In genomic region chr13:20773194-20774080, GRCh38 we compare ENCODE assay signal across 8 cellular contexts. TPM values are rescaled to one million over a fixed set of nuclear protein-coding genes. Genes with fewer than 3 reads are reported as not detected.
A peak's percentile ranks its signal among the peaks of the same experiment; 100 is the strongest.
DNase-seq lines count a peak whose midpoint lies in the region; ATAC-seq and TF ChIP-seq lines count a peak whose summit lies in the region.

A gene with protein sequence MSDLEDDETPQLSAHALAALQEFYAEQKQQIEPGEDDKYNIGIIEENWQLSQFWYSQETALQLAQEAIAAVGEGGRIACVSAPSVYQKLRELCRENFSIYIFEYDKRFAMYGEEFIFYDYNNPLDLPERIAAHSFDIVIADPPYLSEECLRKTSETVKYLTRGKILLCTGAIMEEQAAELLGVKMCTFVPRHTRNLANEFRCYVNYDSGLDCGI (minus strand): TSS chr13:20773961. CDS start chr13:20757598, 16,363 bp downstream.

- TF ChIP-seq CTCF in C4-2B (conservative IDR thresholded peaks at IDR 0.05), result no peak
- TF ChIP-seq CTCF in dorsolateral prefrontal cortex (IDR thresholded peaks at IDR 0.05 in 54 of 56, conservative IDR thresholded peaks at IDR 0.05 in 2 of 56; ENCODE audit: low read depth in 1 of 56, partially characterized antibody in 56 of 56), result peak in 26 of 56 donors; percentile 2 to 49 (median 28)
- peak in 1 of 4 donors; percentile 5 for TF ChIP-seq CTCF in right lobe of liver (IDR thresholded peaks at IDR 0.05)

- ATAC-seq in GM19397 (IDR thresholded peaks at IDR 0.05; ENCODE audit: unreplicated experiment), result peak; percentile 94
- peak; percentile 86 for ATAC-seq in HG03565 (IDR thresholded peaks at IDR 0.05; ENCODE audit: unreplicated experiment)
- ATAC-seq in right lobe of liver, result peak; percentile 97 to 98 (median 97)

- peak; percentile 86 for TF ChIP-seq POLR2A in right lobe of liver (IDR thresholded peaks at IDR 0.05)

- peaks cover 36% of the 10 kb centered on the region for H3K36me3 Mint-ChIP-seq in activated CD4-positive, alpha-beta memory T cell treated with anti-CD3 and anti-CD28 coated beads for 36 hours

- DNase-seq in NCI-H774 (lab: John Stamatoyannopoulos, UW) (peak; percentile 77), dorsolateral prefrontal cortex (peak; percentile 80 to 93 (median 88)), right lobe of liver (peak; percentile 95 to 97 (median 96))
- DNase-seq in activated CD4-positive, alpha-beta memory T cell treated with anti-CD3 and anti-CD28 coated beads for 36 hours, result peak; percentile 96
- peak; percentile 95 for DNase-seq in stimulated activated CD4-positive, alpha-beta T cell treated with anti-CD3 and anti-CD28 coated beads, Interleukin-4, amount 100 ng/mL, for 24 hours

- H3K27ac ChIP-seq in C4-2B (peak within 1 kb of the TSS; percentile 92), dorsolateral prefrontal cortex (peak within 1 kb of the TSS; percentile 35 to 95 (median 88)), right lobe of liver (peak within 1 kb of the TSS; percentile 94 to 96 (median 96))

- WGBS in right lobe of liver (ENCODE audit: insufficient coverage, low coverage, low lambda C conversion rate, missing lambda C conversion rate), result 0% methylated on average over 43 of the region's 72 CpGs

- no peaks in the 10 kb centered on the region for H3K27me3 Mint-ChIP-seq in activated CD4-positive, alpha-beta memory T cell treated with anti-CD3 and anti-CD28 coated beads for 36 hours

- peaks cover 42% of the 10 kb centered on the region for H3K4me1 Mint-ChIP-seq in activated CD4-positive, alpha-beta memory T cell treated with anti-CD3 and anti-CD28 coated beads for 36 hours (ENCODE audit: low read depth)

- H3K4me1 ChIP-seq in right lobe of liver, result peaks cover 0 to 7% (median 3%) of the 10 kb centered on the region in 4 donors

- H3K27me3 ChIP-seq in dorsolateral prefrontal cortex (no peaks in the 10 kb centered on the region), right lobe of liver (no peaks in the 10 kb centered on the region)

- H3K27ac Mint-ChIP-seq in activated CD4-positive, alpha-beta memory T cell treated with anti-CD3 and anti-CD28 coated beads for 36 hours, result peak within 1 kb of the TSS; percentile 96

- POLR2A ChIA-PET in activated CD4-positive, alpha-beta memory T cell treated with anti-CD3 and anti-CD28 coated beads for 36 hours (lab: Charles Lee), result interaction anchor here (0.7 to 2.8 kb wide), 7 partner anchors 8 to 582 kb away, joined by 3 to 13 read pairs (median 4); partner anchors contain the start of genes CRYL1, IL17D and XPO4

- CTCF ChIA-PET in activated CD4-positive, alpha-beta memory T cell treated with anti-CD3 and anti-CD28 coated beads for 36 hours (lab: Charles Lee), result interaction anchor here (0.7 to 2.1 kb wide), 2 partner anchors 48 to 50 kb away, joined by 3 to 7 read pairs; no protein-coding TSS in a partner anchor

- H3K4me3 Mint-ChIP-seq in activated CD4-positive, alpha-beta memory T cell treated with anti-CD3 and anti-CD28 coated beads for 36 hours, result peak within 1 kb of the TSS; percentile 81

- H3K4me3 ChIP-seq in dorsolateral prefrontal cortex, result peak within 1 kb of the TSS; percentile 45 to 92 (median 79)
- peak within 1 kb of the TSS; percentile 70 to 83 (median 71) for H3K4me3 ChIP-seq in right lobe of liver

- H3K9me3 Mint-ChIP-seq in activated CD4-positive, alpha-beta memory T cell treated with anti-CD3 and anti-CD28 coated beads for 36 hours, result peaks cover 5% of the 10 kb centered on the region

- no peaks in the 10 kb centered on the region for H3K36me3 ChIP-seq in right lobe of liver

- intact Hi-C loops in activated CD4-positive, alpha-beta memory T cell treated with anti-CD3 and anti-CD28 coated beads for 36 hours (cut with micrococcal nuclease), result loop anchor here (1.0 to 10.0 kb wide), 7 partner anchors 55 to 401 kb away; partner anchors contain the start of genes CRYL1, IFT88, MRPL57 and SKA3
- intact Hi-C loops in dorsolateral prefrontal cortex (cut with DNase I) (loop anchor here (2.0 to 5.0 kb wide), 5 partner anchors 39 to 281 kb away; partner anchors contain the start of gene IFT88 (in 2 of the 2)), right lobe of liver (cut with DNase I) (no loop called here)

- H3K9me3 ChIP-seq in right lobe of liver, result no peaks in the 10 kb centered on the region

RNA-seq across cellular contexts. Expression of the gene that starts here (rescaled TPM):
- total RNA-seq in activated CD4-positive, alpha-beta memory T cell treated with anti-CD3 and anti-CD28 coated beads for 36 hours, result 10 to 100 TPM; 16.5 to 18.4 TPM
- total RNA-seq in dorsolateral prefrontal cortex, result 10 to 100 TPM in 89 of 120 experiments, 1 to 10 TPM in 31; 6.6 to 19.0 (median 12.2) TPM
- 10 to 100 TPM in 1 of 6 experiments, 1 to 10 TPM in 5; 5.5 to 10.3 (median 6.3) TPM for total RNA-seq in right lobe of liver

Comparison
In these comparisons a context has a peak if more than half of its experiments do, and no peak if none do; other contexts are left out.
1. Peak in every context shown above with its lines: DNase-seq, ATAC-seq, H3K4me3 ChIP-seq and H3K27ac ChIP-seq.
2. intact Hi-C loops: an anchor here in activated CD4-positive, alpha-beta memory T cell treated with anti-CD3 and anti-CD28 coated beads for 36 hours (1.0 to 10.0 kb wide) and dorsolateral prefrontal cortex (2.0 to 5.0 kb wide); none called in right lobe of liver.